12 cellular contexts compared by ENCODE assay signal in the genomic region with DNA sequence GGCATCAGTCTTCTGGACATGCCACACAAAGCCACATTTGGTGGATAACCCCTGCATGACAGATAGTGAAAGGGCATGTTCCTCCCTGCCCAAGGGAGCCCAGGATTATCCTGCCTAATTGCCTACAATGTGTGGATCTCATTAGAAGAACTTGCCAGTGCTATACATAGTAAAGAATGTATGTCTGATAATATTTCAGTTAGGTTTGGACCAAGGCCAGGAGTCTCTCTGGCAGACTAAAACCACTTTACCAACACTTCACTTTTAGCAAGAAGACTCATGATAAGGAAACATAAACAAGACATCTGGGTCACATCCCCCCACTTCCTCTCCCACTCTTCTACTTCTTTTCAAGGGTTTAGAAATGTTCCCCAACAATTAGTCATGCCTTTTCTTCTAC.
A peak's percentile ranks its signal among the peaks of the same experiment; 100 is the strongest.
DNase-seq lines count a peak whose midpoint lies in the region; ATAC-seq, FAIRE-seq and TF ChIP-seq lines count a peak whose summit lies in the region.
"Had no signal": no experiment of that assay in that cellular context is flagged by ENCODE, and none has a peak within 500 bp of the region (broad histone marks: within the 10 kb centered on the region; RNA-seq: fewer than 3 reads in every experiment).

No MANE protein-coding gene starts in this region.

- TF ChIP-seq CTCF in K562 (IDR thresholded peaks at IDR 0.05 in 2 of 3, conservative IDR thresholded peaks at IDR 0.05 in 1 of 3; ENCODE audit: insufficient read depth in 2 of 3, low read depth in 1 of 3, low read length in 3 of 3): no peak
- no peak for TF ChIP-seq CTCF in neural crest cell (conservative IDR thresholded peaks at IDR 0.05)
- no peak for TF ChIP-seq CTCF in endodermal cell (conservative IDR thresholded peaks at IDR 0.05)
- no peak for TF ChIP-seq CTCF in GM20000 (IDR thresholded peaks at IDR 0.05; ENCODE audit: extremely low read depth, missing control alignments)

- TF ChIP-seq RAD21 in K562 (CRISPR knock-in tag; conservative IDR thresholded peaks at IDR 0.05 in 1 of 2, IDR thresholded peaks at IDR 0.05 in 1 of 2): no peak

- H3K36me3 Mint-ChIP-seq in neural crest cell (ENCODE audit: low read depth) (peaks cover 13% of the 10 kb centered on the region), endodermal cell (ENCODE audit: low read depth) (peaks cover 2% of the 10 kb centered on the region)
- H3K36me3 Mint-ChIP-seq: stimulated activated effector memory CD8-positive, alpha-beta T cell treated with anti-CD3 and anti-CD28 coated beads, Interleukin-12 subunit alpha, Interleukin-12 subunit beta, amount 100 ng/mL, for 72 hours had no signal

- intact Hi-C loops in K562 (cut with micrococcal nuclease): no loop called here

- TF ChIP-seq POLR2A in K562 (conservative IDR thresholded peaks at IDR 0.05): no peak

- POLR2A ChIA-PET in K562 (lab: Yijun Ruan, JAX): no interaction called here

- no peaks in the 10 kb centered on the region for H3K9me1 ChIP-seq in K562 (ENCODE audit: control insufficient read depth, insufficient read depth, low read length)

- no peaks in the 10 kb centered on the region for H3K4me1 Mint-ChIP-seq in neural crest cell
- no peaks in the 10 kb centered on the region for H3K4me1 Mint-ChIP-seq in endodermal cell
- H3K4me1 Mint-ChIP-seq: stimulated activated effector memory CD8-positive, alpha-beta T cell treated with anti-CD3 and anti-CD28 coated beads, Interleukin-12 subunit alpha, Interleukin-12 subunit beta, amount 100 ng/mL, for 72 hours had no signal

- H3K36me3 ChIP-seq in K562 (ENCODE audit: control insufficient read depth, insufficient read depth, low read length) (no peaks in the 10 kb centered on the region), endodermal cell (ENCODE audit: control insufficient read depth, insufficient read depth, low read length) (no peaks in the 10 kb centered on the region)
- H3K36me3 ChIP-seq: spleen had no signal

- H3K4me2 ChIP-seq in K562 (ENCODE audit: insufficient read depth, low read length): no peak overlapping the region

- H3K4me3 ChIP-seq in K562: no peak overlapping the region
- no peak overlapping the region for H3K4me3 ChIP-seq in endodermal cell (ENCODE audit: low read length)
- H3K4me3 ChIP-seq: spleen had no signal

- no peaks in the 10 kb centered on the region; a peak in 1 of 5 replicates for H3K4me1 ChIP-seq in K562 (replicated peaks in 1 of 2; ENCODE audit: control insufficient read depth in 2 of 2, insufficient read depth in 2 of 2, low read length in 2 of 2)
- H3K4me1 ChIP-seq in endodermal cell (ENCODE audit: control insufficient read depth, insufficient read depth, low read length): no peaks in the 10 kb centered on the region
- H3K4me1 ChIP-seq: spleen had no signal

- H3K27me3 ChIP-seq in K562 (ENCODE audit: control insufficient read depth in 2 of 2, insufficient read depth in 2 of 2, low read length in 2 of 2): no peaks in the 10 kb centered on the region
- H3K27me3 ChIP-seq in endodermal cell (ENCODE audit: control insufficient read depth, insufficient read depth, low read length, poor library complexity, severe bottlenecking): no peaks in the 10 kb centered on the region
- H3K27me3 ChIP-seq: spleen had no signal

- CTCF ChIA-PET in K562 (lab: Yijun Ruan, JAX; ENCODE audit: low intra/inter-chr PET ratio): interaction anchor here (0.6 kb wide), 1 partner anchor 133 kb away, joined by 3 read pairs; no protein-coding TSS in a partner anchor

- H3K4me3 Mint-ChIP-seq in neural crest cell (no peak overlapping the region), endodermal cell (no peak overlapping the region)
- H3K4me3 Mint-ChIP-seq: stimulated activated effector memory CD8-positive, alpha-beta T cell treated with anti-CD3 and anti-CD28 coated beads, Interleukin-12 subunit alpha, Interleukin-12 subunit beta, amount 100 ng/mL, for 72 hours had no signal

- H4K20me1 ChIP-seq in K562 (replicated peaks; ENCODE audit: control insufficient read depth, insufficient read depth, low read length): no peaks in the 10 kb centered on the region

- H3K27ac ChIP-seq in K562 (ENCODE audit: extremely low read depth, low read depth, low read length): no peak overlapping the region
- H3K27ac ChIP-seq in endodermal cell (ENCODE audit: low read depth, low read length): no peak overlapping the region
- H3K27ac ChIP-seq: spleen had no signal

- BruUV-seq in K562 (replicated peaks; lab: Mats Ljungman, UMichigan): no TSS peak

- in situ Hi-C loops in K562 (cut with MboI): no loop called here

- H3K27me3 Mint-ChIP-seq in neural crest cell (ENCODE audit: low read depth): no peaks in the 10 kb centered on the region
- H3K27me3 Mint-ChIP-seq in endodermal cell (ENCODE audit: insufficient read depth): peaks cover 3% of the 10 kb centered on the region

- H2AFZ ChIP-seq in K562 (ENCODE audit: low read depth, low read length): no peak overlapping the region

- peaks cover 26% of the 10 kb centered on the region for H3K9me3 Mint-ChIP-seq in neural crest cell
- H3K9me3 Mint-ChIP-seq in endodermal cell: peaks cover 33% of the 10 kb centered on the region

- H3K9me3 ChIP-seq in K562 (replicated peaks; ENCODE audit: control insufficient read depth, insufficient read depth, low read depth, low read length) (no peaks in the 10 kb centered on the region; the same call in 1 of the 2 replicates), endodermal cell (ENCODE audit: control insufficient read depth, low read length) (peaks cover 29% of the 10 kb centered on the region)

- no peak overlapping the region for H3K9ac ChIP-seq in K562 (ENCODE audit: insufficient read depth in 1 of 2, low read depth in 2 of 2, low read length in 2 of 2)
- no peak overlapping the region for H3K9ac ChIP-seq in endodermal cell (ENCODE audit: extremely low read depth, low read length, poor library complexity, severe bottlenecking)

- no peak; the same call in 2 of the 3 replicates for ATAC-seq in K562
- ATAC-seq in HG02840 (IDR thresholded peaks at IDR 0.05; ENCODE audit: low FRiP score, unreplicated experiment): no peak
- ATAC-seq: stimulated activated effector memory CD8-positive, alpha-beta T cell treated with anti-CD3 and anti-CD28 coated beads, Interleukin-12 subunit alpha, Interleukin-12 subunit beta, amount 100 ng/mL, for 72 hours had no signal

- no peak for FAIRE-seq in K562 (lab: Jason Lieb, UNC)

- H3K79me2 ChIP-seq in K562 (ENCODE audit: control insufficient read depth, insufficient read depth, low read length): no peaks in the 10 kb centered on the region

- DNase-seq in NCI-H1417 (lab: John Stamatoyannopoulos, UW): peak in 2 of 3 experiments; percentile 28 to 47
- DNase-seq in NCI-H1417 treated with DMSO at 0.1 percent for 48 hours (lab: John Stamatoyannopoulos, UW): no peak
- peak; percentile 39 for DNase-seq in NCI-H2029 treated with DMSO at 0.1 percent for 48 hours (lab: John Stamatoyannopoulos, UW)
- DNase-seq in K562 (ENCODE audit: extremely low read depth in 1 of 4, low spot score in 3 of 4): peak in 2 of 4 experiments; percentile 22 to 64
- no peak for DNase-seq in neural crest cell (ENCODE audit: low read depth, low spot score)
- no peak for DNase-seq in endodermal cell
- DNase-seq in GM20000 (ENCODE audit: low spot score): no peak
- DNase-seq: activated CD4-positive, alpha-beta T cell treated with anti-CD3 and anti-CD28 coated beads, Interleukin-2, amount 50 U/mL, for 4 hours; NCI-H1048; spleen had no signal

- TF ChIP-seq EP300 in K562 (IDR thresholded peaks at IDR 0.05; ENCODE audit: low read length): peak; percentile 55; the same call in 1 of the 2 replicates

- H3K27ac Mint-ChIP-seq in neural crest cell (ENCODE audit: unreplicated experiment): peak overlapping the region; percentile 16
- no peak overlapping the region for H3K27ac Mint-ChIP-seq in endodermal cell
- H3K27ac Mint-ChIP-seq: stimulated activated effector memory CD8-positive, alpha-beta T cell treated with anti-CD3 and anti-CD28 coated beads, Interleukin-12 subunit alpha, Interleukin-12 subunit beta, amount 100 ng/mL, for 72 hours had no signal

TF ChIP-seq in K562, 482 proteins besides CTCF, POLR2A, EP300 and RAD21 (continues in another document):
- TF ChIP-seq SOX6 (IDR thresholded peaks at IDR 0.05) (peak; percentile 36; the same call in 1 of the 2 replicates), TBL1XR1 (IDR thresholded peaks at IDR 0.05; ENCODE audit: low read length in 2 of 2) (0 out of 4 replicates have a peak, but pooled peaks of 1 of the 2 experiments have one; percentile 50), NFIC (IDR thresholded peaks at IDR 0.05) (peak; percentile 86), BRCA1 (IDR thresholded peaks at IDR 0.05) (no peak), BRCA1 (CRISPR knock-in tag; IDR thresholded peaks at IDR 0.05) (no peak), SMARCE1 (IDR thresholded peaks at IDR 0.05) (peak; percentile 71; the same call in 1 of the 2 replicates), SMAD4 (CRISPR knock-in tag; conservative IDR thresholded peaks at IDR 0.05) (peak; percentile 72), SAP30 (IDR thresholded peaks at IDR 0.05; ENCODE audit: borderline replicate concordance, insufficient read depth, low read depth, low read length, poor library complexity, severe bottlenecking) (no peak), ZBTB26 (CRISPR knock-in tag; IDR thresholded peaks at IDR 0.05) (no peak), TRIM24 (IDR thresholded peaks at IDR 0.05) (peak in 1 of 2 experiments; percentile 20; a peak in 1 of 4 replicates), CREM (IDR thresholded peaks at IDR 0.05; ENCODE audit: low read depth) (0 out of 2 replicates have a peak, but pooled peaks have one; percentile 15)
- TF ChIP-seq, protein P1, sequence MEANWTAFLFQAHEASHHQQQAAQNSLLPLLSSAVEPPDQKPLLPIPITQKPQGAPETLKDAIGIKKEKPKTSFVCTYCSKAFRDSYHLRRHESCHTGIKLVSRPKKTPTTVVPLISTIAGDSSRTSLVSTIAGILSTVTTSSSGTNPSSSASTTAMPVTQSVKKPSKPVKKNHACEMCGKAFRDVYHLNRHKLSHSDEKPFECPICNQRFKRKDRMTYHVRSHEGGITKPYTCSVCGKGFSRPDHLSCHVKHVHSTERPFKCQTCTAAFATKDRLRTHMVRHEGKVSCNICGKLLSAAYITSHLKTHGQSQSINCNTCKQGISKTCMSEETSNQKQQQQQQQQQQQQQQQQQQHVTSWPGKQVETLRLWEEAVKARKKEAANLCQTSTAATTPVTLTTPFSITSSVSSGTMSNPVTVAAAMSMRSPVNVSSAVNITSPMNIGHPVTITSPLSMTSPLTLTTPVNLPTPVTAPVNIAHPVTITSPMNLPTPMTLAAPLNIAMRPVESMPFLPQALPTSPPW (CRISPR knock-in tag; IDR thresholded peaks at IDR 0.05): peak; percentile 28; the same call in 1 of the 2 replicates

Comparison
In these comparisons a context has a peak if more than half of its experiments do, and no peak if none do; other contexts are left out.
1. DNase-seq: peak in NCI-H1417 (2 of 3) and NCI-H2029 treated with DMSO at 0.1 percent for 48 hours (single experiment); none in NCI-H1417 treated with DMSO at 0.1 percent for 48 hours (single experiment), neural crest cell (single experiment), endodermal cell (single experiment) and GM20000 (single experiment).